Comparison of ENCODE assay signal across 11 cellular contexts in the genomic region with DNA sequence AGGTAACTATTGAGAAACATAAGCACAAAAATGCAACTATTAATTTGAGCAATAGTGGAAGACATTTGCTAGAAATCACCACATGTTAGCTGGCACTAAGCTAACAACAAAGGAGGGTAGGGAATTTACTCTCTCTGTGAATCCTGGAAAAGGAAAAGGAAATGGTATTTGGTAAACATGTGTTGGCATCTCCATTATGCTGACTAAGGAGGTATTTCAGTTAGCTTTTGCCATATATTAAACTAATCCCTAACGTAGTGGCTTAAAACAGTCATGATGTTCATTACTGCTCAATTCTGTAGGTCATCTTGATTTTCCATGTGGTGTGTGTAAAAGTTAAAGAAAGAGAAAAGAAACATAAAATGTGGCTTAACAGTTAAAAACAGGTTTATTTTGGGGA.
"Had no signal": no experiment of that assay in that cellular context is flagged by ENCODE, and none has a peak within 500 bp of the region (broad histone marks: within the 10 kb centered on the region; RNA-seq: fewer than 3 reads in every experiment).

No MANE protein-coding gene starts in this region.

- H3K27ac Mint-ChIP-seq: GM23338, H9, HFFc6 had no signal

- H3K4me3 ChIP-seq: GM23248, GM23338, HAP-1 had no signal

- H3K9me3 Mint-ChIP-seq: HFFc6 had no signal

- ATAC-seq: GM23338, HCT116 had no signal

- H3K4me1 ChIP-seq: HAP-1 had no signal

- H3K4me1 Mint-ChIP-seq: GM23338, H9 had no signal

- H3K9me3 ChIP-seq: HAP-1 had no signal

- H2AFZ ChIP-seq: GM23248, GM23338 had no signal

- H3K9ac ChIP-seq: GM23248 had no signal

- H3K27ac ChIP-seq: GM23248 had no signal

- DNase-seq: GM23248, GOT3, H7, H9, HCEC 1CT, HFFc6 had no signal

- H3K36me3 ChIP-seq: HAP-1 had no signal

- H3K4me2 ChIP-seq: GM23338 had no signal

- H3K4me3 Mint-ChIP-seq: GM23338, H9, HFFc6 had no signal

- FAIRE-seq: H1, H54 had no signal
